Comparison of ENCODE assay signal across 11 cellular contexts in the genomic region with DNA sequence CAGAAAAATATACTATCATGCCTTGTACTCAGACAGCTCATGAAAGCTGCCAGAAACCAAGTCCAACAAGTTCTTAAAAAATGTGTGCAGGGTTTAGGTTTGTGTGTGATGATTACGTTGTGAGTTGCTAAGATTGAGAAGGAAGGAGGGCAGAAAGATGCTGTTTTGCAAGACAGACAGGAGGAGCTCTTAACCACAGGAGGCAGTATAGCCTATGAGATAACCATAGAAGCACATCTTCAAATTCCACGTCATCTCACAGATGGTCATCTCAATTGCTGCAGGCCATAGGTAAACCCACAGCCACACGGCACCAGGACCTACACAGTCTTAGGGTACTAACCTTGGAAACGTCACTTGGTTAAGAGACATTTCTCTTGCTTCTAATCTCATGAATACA.
DNase-seq lines count a peak whose midpoint lies in the region; ATAC-seq, FAIRE-seq and TF ChIP-seq lines count a peak whose summit lies in the region.
"Had no signal": no experiment of that assay in that cellular context is flagged by ENCODE, and none has a peak within 500 bp of the region (broad histone marks: within the 10 kb centered on the region; RNA-seq: fewer than 3 reads in every experiment).

No MANE protein-coding gene starts in this region.

- H3K27ac ChIP-seq in HCT116 (ENCODE audit: low read depth, low read length) (no peak overlapping the region), iPS-18a (ENCODE audit: low read length) (no peak overlapping the region)

- POLR2A ChIA-PET in Caco-2 (lab: Charles Lee), result no interaction called here
- POLR2A ChIA-PET in HCT116 (lab: Charles Lee), result no interaction called here

- no peak for TF ChIP-seq POLR2A in HCT116 (IDR thresholded peaks at IDR 0.05; ENCODE audit: borderline replicate concordance, extremely low read depth, insufficient read depth, insufficient read length)

- peak; percentile 28 to 50 for TF ChIP-seq CTCF in Caco-2 (IDR thresholded peaks at IDR 0.05; ENCODE audit: insufficient read depth in 1 of 2, low read depth in 1 of 2, low read length in 1 of 2, severe bottlenecking in 1 of 2, unreplicated experiment in 1 of 2)
- TF ChIP-seq CTCF in HCT116 (IDR thresholded peaks at IDR 0.05 in 2 of 3, conservative IDR thresholded peaks at IDR 0.05 in 1 of 3; ENCODE audit: borderline replicate concordance in 1 of 3, insufficient read depth in 1 of 3, low read depth in 2 of 3, low read length in 2 of 3), result peak; percentile 20 to 60 (median 53); a peak in 5 of 6 replicates

- H4K20me1 ChIP-seq in HCT116 (ENCODE audit: insufficient read depth), result no peaks in the 10 kb centered on the region

- no peak for FAIRE-seq in urothelium cell line (lab: Jason Lieb, UNC)
- FAIRE-seq: endometrium, GM12892 had no signal

- H3K9ac ChIP-seq in HCT116 (ENCODE audit: low read length) (no peak overlapping the region), iPS-18a (ENCODE audit: low read length) (no peak overlapping the region)

- H3K36me3 Mint-ChIP-seq in Caco-2 (ENCODE audit: insufficient read depth, unreplicated experiment), result peaks cover 8% of the 10 kb centered on the region
- H3K36me3 Mint-ChIP-seq in activated T-helper 1 cell treated with anti-CD3 and anti-CD28 coated beads, Interleukin-12 subunit alpha, Interleukin-12 subunit beta, Interleukin-2, Interleukin-4 antibody, amounts not matched to agents 30 ng/mL and 10 ng/mL and 1 ng/mL, durations not matched to agents 14 hours and 24 hours and 36 hours (ENCODE audit: low read depth), result no peaks in the 10 kb centered on the region

- H3K4me2 ChIP-seq in HCT116 (ENCODE audit: low read length), result no peak overlapping the region

- peak; percentile 46 for TF ChIP-seq RAD21 in HCT116 (IDR thresholded peaks at IDR 0.05; ENCODE audit: low read depth)

- in situ Hi-C loops in SK-MEL-5 (cut with HindIII; ENCODE audit: low pct_unique_long_range_greater_than_20kb, low sequenced_read_pairs), result no loop called here

- H3K9me2 ChIP-seq in HCT116 (ENCODE audit: insufficient read depth), result no peaks in the 10 kb centered on the region

- no peaks in the 10 kb centered on the region for H3K4me1 Mint-ChIP-seq in Caco-2 (ENCODE audit: low read depth, unreplicated experiment)
- no peaks in the 10 kb centered on the region for H3K4me1 Mint-ChIP-seq in activated T-helper 1 cell treated with anti-CD3 and anti-CD28 coated beads, Interleukin-12 subunit alpha, Interleukin-12 subunit beta, Interleukin-2, Interleukin-4 antibody, amounts not matched to agents 30 ng/mL and 10 ng/mL and 1 ng/mL, durations not matched to agents 14 hours and 24 hours and 36 hours (ENCODE audit: low read depth)

- no peaks in the 10 kb centered on the region for H3K36me3 ChIP-seq in Caco-2 (ENCODE audit: control insufficient read depth, insufficient read depth, low read length)
- no peaks in the 10 kb centered on the region for H3K36me3 ChIP-seq in HCT116 (ENCODE audit: control insufficient read depth in 1 of 2, insufficient read depth in 2 of 2, low read length in 2 of 2)
- H3K36me3 ChIP-seq in iPS-18a (ENCODE audit: control insufficient read depth, low read depth, low read length), result no peaks in the 10 kb centered on the region

- H3K27me3 Mint-ChIP-seq in Caco-2 (ENCODE audit: insufficient read depth, unreplicated experiment), result no peaks in the 10 kb centered on the region
- H3K27me3 Mint-ChIP-seq in activated T-helper 1 cell treated with anti-CD3 and anti-CD28 coated beads, Interleukin-12 subunit alpha, Interleukin-12 subunit beta, Interleukin-2, Interleukin-4 antibody, amounts not matched to agents 30 ng/mL and 10 ng/mL and 1 ng/mL, durations not matched to agents 14 hours and 24 hours and 36 hours (ENCODE audit: insufficient read depth), result no peaks in the 10 kb centered on the region

- no peaks in the 10 kb centered on the region for H3K79me2 ChIP-seq in HCT116 (ENCODE audit: insufficient read depth, low read length)

- no peak overlapping the region for H2AFZ ChIP-seq in HCT116 (ENCODE audit: low read depth, low read length, poor library complexity, severe bottlenecking)

- DNase-seq in Caco-2, result peak in 1 of 2 experiments; percentile 11
- DNase-seq in HCT116 (ENCODE audit: low read depth, low spot score), result no peak
- peak; percentile 83 for DNase-seq in SK-MEL-5 (ENCODE audit: low read depth, low spot score)
- DNase-seq in activated T-helper 1 cell treated with anti-CD3 and anti-CD28 coated beads, Interleukin-12 subunit alpha, Interleukin-12 subunit beta, Interleukin-2, Interleukin-4 antibody, amounts not matched to agents 30 ng/mL and 10 ng/mL and 1 ng/mL, durations not matched to agents 14 hours and 24 hours and 36 hours (ENCODE audit: low spot score), result no peak
- no peak for DNase-seq in cerebellum (ENCODE audit: low spot score)
- no peak for DNase-seq in urothelium cell line (ENCODE audit: low spot score)
- DNase-seq: stimulated activated CD4-positive, alpha-beta T cell treated with anti-CD3 and anti-CD28 coated beads, Interleukin-12 subunit alpha, Interleukin-12 subunit beta, amount 100 ng/mL, for 4 hours had no signal

- H3K4me1 ChIP-seq in Caco-2, result no peaks in the 10 kb centered on the region; the same call in 1 of the 2 replicates
- H3K4me1 ChIP-seq in HCT116 (ENCODE audit: control insufficient read depth in 1 of 2, insufficient read depth in 2 of 2, low read length in 2 of 2), result peaks cover 2 to 8% of the 10 kb centered on the region in 2 experiments
- H3K4me1 ChIP-seq in iPS-18a (ENCODE audit: control insufficient read depth, low read depth, low read length), result peaks cover 16% of the 10 kb centered on the region

- no peak overlapping the region for H3K27ac Mint-ChIP-seq in Caco-2 (ENCODE audit: unreplicated experiment)
- H3K27ac Mint-ChIP-seq in activated T-helper 1 cell treated with anti-CD3 and anti-CD28 coated beads, Interleukin-12 subunit alpha, Interleukin-12 subunit beta, Interleukin-2, Interleukin-4 antibody, amounts not matched to agents 30 ng/mL and 10 ng/mL and 1 ng/mL, durations not matched to agents 14 hours and 24 hours and 36 hours, result no peak overlapping the region

- H3K27me3 ChIP-seq in Caco-2 (replicated peaks; ENCODE audit: control insufficient read depth, insufficient read depth, low read length) (no peaks in the 10 kb centered on the region), HCT116 (ENCODE audit: insufficient read depth, low read length) (no peaks in the 10 kb centered on the region), iPS-18a (ENCODE audit: control insufficient read depth, insufficient read depth, low read length) (no peaks in the 10 kb centered on the region)

- H3K4me3 Mint-ChIP-seq in Caco-2 (ENCODE audit: unreplicated experiment), result no peak overlapping the region
- H3K4me3 Mint-ChIP-seq in activated T-helper 1 cell treated with anti-CD3 and anti-CD28 coated beads, Interleukin-12 subunit alpha, Interleukin-12 subunit beta, Interleukin-2, Interleukin-4 antibody, amounts not matched to agents 30 ng/mL and 10 ng/mL and 1 ng/mL, durations not matched to agents 14 hours and 24 hours and 36 hours, result no peak overlapping the region

- H3K9me3 Mint-ChIP-seq in Caco-2 (ENCODE audit: unreplicated experiment), result no peaks in the 10 kb centered on the region
- no peaks in the 10 kb centered on the region for H3K9me3 Mint-ChIP-seq in activated T-helper 1 cell treated with anti-CD3 and anti-CD28 coated beads, Interleukin-12 subunit alpha, Interleukin-12 subunit beta, Interleukin-2, Interleukin-4 antibody, amounts not matched to agents 30 ng/mL and 10 ng/mL and 1 ng/mL, durations not matched to agents 14 hours and 24 hours and 36 hours

- peak; percentile 76 for ATAC-seq in HCT116
- no peak for ATAC-seq in GM19455 (IDR thresholded peaks at IDR 0.05; ENCODE audit: unreplicated experiment)

- intact Hi-C loops in Caco-2 (cut with micrococcal nuclease; ENCODE audit: unreplicated experiment), result loop anchor here (1.0 to 2.0 kb wide), 2 partner anchors 28 to 44 kb away; no protein-coding TSS in a partner anchor
- intact Hi-C loops in HCT116 (cut with micrococcal nuclease), result loop anchor here (5.0 kb wide), 1 partner anchor 418 kb away; no protein-coding TSS in a partner anchor
- intact Hi-C loops in activated T-helper 1 cell treated with anti-CD3 and anti-CD28 coated beads, Interleukin-12 subunit alpha, Interleukin-12 subunit beta, Interleukin-2, Interleukin-4 antibody, amounts not matched to agents 30 ng/mL and 10 ng/mL and 1 ng/mL, durations not matched to agents 14 hours and 24 hours and 36 hours (cut with micrococcal nuclease), result loop anchor here (1.0 to 10.0 kb wide), 2 partner anchors 44 to 420 kb away; no protein-coding TSS in a partner anchor

- BruUV-seq in Caco-2 (replicated peaks; lab: Mats Ljungman, UMichigan) (no TSS peak), HCT116 (replicated peaks; lab: Mats Ljungman, UMichigan) (no TSS peak)

- H3K9me3 ChIP-seq in Caco-2 (no peaks in the 10 kb centered on the region), HCT116 (ENCODE audit: control insufficient read depth in 1 of 2, insufficient read depth in 1 of 2, low read depth in 1 of 2, low read length in 2 of 2) (no peaks in the 10 kb centered on the region), iPS-18a (ENCODE audit: control insufficient read depth, low read depth, low read length) (no peaks in the 10 kb centered on the region)

- CTCF ChIA-PET in Caco-2 (lab: Charles Lee), result interaction anchor here (0.6 to 1.8 kb wide), 5 partner anchors 24 to 430 kb away, joined by 4 to 11 read pairs (median 7); no protein-coding TSS in a partner anchor
- CTCF ChIA-PET in HCT116 (lab: Charles Lee), result interaction anchor here (1.0 to 1.5 kb wide), 5 partner anchors 10 to 419 kb away, joined by 3 to 5 read pairs (median 5); no protein-coding TSS in a partner anchor

- H3K4me3 ChIP-seq in Caco-2 (ENCODE audit: low read depth, low read length) (no peak overlapping the region), HCT116 (replicated peaks in 1 of 2; ENCODE audit: low read depth in 1 of 2, low read length in 2 of 2) (no peak overlapping the region), iPS-18a (ENCODE audit: low read length) (peak overlapping the region; percentile 32)

- RAD21 ChIA-PET in HCT116 (lab: Charles Lee; ENCODE audit: low non-redundant PET in 1 of 2, low total read pairs in 2 of 2, uncharacterized antibody in 2 of 2, unreplicated experiment in 2 of 2), result interaction anchor here in 1 of 2 experiments (0.6 kb wide), 1 partner anchor 68 kb away, joined by 4 read pairs; no protein-coding TSS in a partner anchor

TF ChIP-seq in HCT116, 20 proteins besides CTCF, POLR2A, EP300 and RAD21:
- TF ChIP-seq, protein P1, sequence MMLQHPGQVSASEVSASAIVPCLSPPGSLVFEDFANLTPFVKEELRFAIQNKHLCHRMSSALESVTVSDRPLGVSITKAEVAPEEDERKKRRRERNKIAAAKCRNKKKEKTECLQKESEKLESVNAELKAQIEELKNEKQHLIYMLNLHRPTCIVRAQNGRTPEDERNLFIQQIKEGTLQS (IDR thresholded peaks at IDR 0.05), result no peak
